In the genomic region with DNA sequence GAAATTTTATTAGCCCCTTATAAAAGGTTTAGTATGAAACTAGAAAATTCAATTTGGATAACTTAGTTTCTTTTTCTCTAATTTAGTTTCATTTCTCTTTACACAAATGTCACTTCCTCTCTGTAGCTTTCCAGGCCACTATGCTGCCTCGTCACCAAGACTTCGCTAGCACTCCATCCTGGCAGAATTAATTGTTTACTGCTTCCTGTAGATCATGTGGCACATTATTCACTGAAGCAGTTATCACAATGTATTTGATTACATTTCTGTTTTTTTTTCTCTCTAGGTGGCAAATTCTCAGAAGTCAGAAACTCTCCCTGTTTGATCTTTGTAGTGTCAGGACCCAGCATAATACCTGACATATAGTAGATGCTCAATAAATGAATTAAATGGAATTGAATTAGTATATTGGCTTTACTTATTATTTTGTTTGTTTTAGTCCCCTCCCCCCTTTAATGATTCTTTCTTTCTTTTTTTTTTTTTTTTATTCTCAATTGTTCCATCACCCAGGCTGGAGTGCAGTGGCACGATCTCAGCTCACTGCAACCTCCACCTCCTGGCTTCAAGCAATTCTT, we compare ENCODE assay signal across 9 cellular contexts. TPM values are rescaled to one million over a fixed set of nuclear protein-coding genes. Genes with fewer than 3 reads are reported as not detected.
DNase-seq lines count a peak whose midpoint lies in the region; ATAC-seq, FAIRE-seq and TF ChIP-seq lines count a peak whose summit lies in the region.
"Had no signal": no experiment of that assay in that cellular context is flagged by ENCODE, and none has a peak within 500 bp of the region (broad histone marks: within the 10 kb centered on the region; RNA-seq: fewer than 3 reads in every experiment).

No MANE protein-coding gene starts in this region.

- no peaks in the 10 kb centered on the region for H3K36me3 Mint-ChIP-seq in activated naive CD4-positive, alpha-beta T cell treated with anti-CD3 and anti-CD28 coated beads for 36 hours (ENCODE audit: low read depth)
- H3K36me3 Mint-ChIP-seq in stimulated activated effector memory CD8-positive, alpha-beta T cell treated with anti-CD3 and anti-CD28 coated beads, Interleukin-12 subunit alpha, Interleukin-12 subunit beta, amount 100 ng/mL, for 72 hours = no peaks in the 10 kb centered on the region

- intact Hi-C loops in activated naive CD4-positive, alpha-beta T cell treated with anti-CD3 and anti-CD28 coated beads for 36 hours (cut with micrococcal nuclease) = loop anchor here (1.0 to 2.0 kb wide), 4 partner anchors 8 to 111 kb away; no protein-coding TSS in a partner anchor

- H3K27me3 Mint-ChIP-seq in activated naive CD4-positive, alpha-beta T cell treated with anti-CD3 and anti-CD28 coated beads for 36 hours (ENCODE audit: low read depth) = no peaks in the 10 kb centered on the region

- no peak for TF ChIP-seq POLR2A in NB4 (IDR thresholded peaks at IDR 0.05; ENCODE audit: extremely low read depth, insufficient read length)

- no peaks in the 10 kb centered on the region for H3K9me3 Mint-ChIP-seq in activated naive CD4-positive, alpha-beta T cell treated with anti-CD3 and anti-CD28 coated beads for 36 hours
- no peaks in the 10 kb centered on the region for H3K9me3 Mint-ChIP-seq in stimulated activated effector memory CD8-positive, alpha-beta T cell treated with anti-CD3 and anti-CD28 coated beads, Interleukin-12 subunit alpha, Interleukin-12 subunit beta, amount 100 ng/mL, for 72 hours

- H3K27ac Mint-ChIP-seq in activated naive CD4-positive, alpha-beta T cell treated with anti-CD3 and anti-CD28 coated beads for 36 hours = peak overlapping the region; percentile 92
- H3K27ac Mint-ChIP-seq in stimulated activated effector memory CD8-positive, alpha-beta T cell treated with anti-CD3 and anti-CD28 coated beads, Interleukin-12 subunit alpha, Interleukin-12 subunit beta, amount 100 ng/mL, for 72 hours = peak overlapping the region; percentile 90

- no peak for TF ChIP-seq CTCF in NB4 (IDR thresholded peaks at IDR 0.05; ENCODE audit: low read depth, low read length)

- peak; percentile 77 for FAIRE-seq in GM18507 (lab: Jason Lieb, UNC)
- FAIRE-seq: colon had no signal

- CTCF ChIA-PET in activated naive CD4-positive, alpha-beta T cell treated with anti-CD3 and anti-CD28 coated beads for 36 hours (lab: Charles Lee) = interaction anchor here (1.6 kb wide), 1 partner anchor 9 kb away, joined by 3 read pairs; no protein-coding TSS in a partner anchor

- no peak overlapping the region for H3K4me3 Mint-ChIP-seq in activated naive CD4-positive, alpha-beta T cell treated with anti-CD3 and anti-CD28 coated beads for 36 hours
- peak overlapping the region; percentile 46 for H3K4me3 Mint-ChIP-seq in stimulated activated effector memory CD8-positive, alpha-beta T cell treated with anti-CD3 and anti-CD28 coated beads, Interleukin-12 subunit alpha, Interleukin-12 subunit beta, amount 100 ng/mL, for 72 hours

- peak; percentile 85 for ATAC-seq in GM21786 (IDR thresholded peaks at IDR 0.05; ENCODE audit: unreplicated experiment)
- ATAC-seq in stimulated activated effector memory CD8-positive, alpha-beta T cell treated with anti-CD3 and anti-CD28 coated beads, Interleukin-12 subunit alpha, Interleukin-12 subunit beta, amount 100 ng/mL, for 72 hours = peak; percentile 81

- DNase-seq in GM18507 (ENCODE audit: extremely low spot score, insufficient read length, low read depth) (no peak), NB4 (ENCODE audit: low read depth) (peak; percentile 71), NCI-H1436 (lab: John Stamatoyannopoulos, UW) (no peak), retina (no peak), NCI-H187 treated with DMSO at 0.1 percent for 48 hours (lab: John Stamatoyannopoulos, UW) (no peak)
- DNase-seq in activated naive CD4-positive, alpha-beta T cell treated with anti-CD3 and anti-CD28 coated beads for 36 hours = peak; percentile 67
- DNase-seq in stimulated activated effector memory CD8-positive, alpha-beta T cell treated with anti-CD3 and anti-CD28 coated beads, Interleukin-12 subunit alpha, Interleukin-12 subunit beta, amount 100 ng/mL, for 72 hours (ENCODE audit: low spot score in 2 of 2) = no peak

- H3K4me3 ChIP-seq in NB4 (ENCODE audit: low read depth, low read length) = peak overlapping the region; percentile 36

- peaks cover 18% of the 10 kb centered on the region for H3K4me1 Mint-ChIP-seq in activated naive CD4-positive, alpha-beta T cell treated with anti-CD3 and anti-CD28 coated beads for 36 hours (ENCODE audit: low read depth)
- no peaks in the 10 kb centered on the region for H3K4me1 Mint-ChIP-seq in stimulated activated effector memory CD8-positive, alpha-beta T cell treated with anti-CD3 and anti-CD28 coated beads, Interleukin-12 subunit alpha, Interleukin-12 subunit beta, amount 100 ng/mL, for 72 hours

RNA-seq across cellular contexts. Expression of gene SAT1, which starts 9.3 kb away (rescaled TPM):
- 100 to 1,000 TPM; 629 to 649 TPM for total RNA-seq in activated naive CD4-positive, alpha-beta T cell treated with anti-CD3 and anti-CD28 coated beads for 36 hours

RNA-seq across cellular contexts. Expression of gene ACOT9, which starts 30.6 kb away (rescaled TPM):
- 10 to 100 TPM; 46.8 to 49.7 TPM for total RNA-seq in activated naive CD4-positive, alpha-beta T cell treated with anti-CD3 and anti-CD28 coated beads for 36 hours

Comparison
In these comparisons a context has a peak if more than half of its experiments do, and no peak if none do; other contexts are left out.
1. DNase-seq: peak in NB4 (single experiment) and activated naive CD4-positive, alpha-beta T cell treated with anti-CD3 and anti-CD28 coated beads for 36 hours (single experiment); none in GM18507 (single experiment), stimulated activated effector memory CD8-positive, alpha-beta T cell treated with anti-CD3 and anti-CD28 coated beads, Interleukin-12 subunit alpha, Interleukin-12 subunit beta, amount 100 ng/mL, for 72 hours (0 of 2), NCI-H1436 (single experiment), retina (single experiment) and NCI-H187 treated with DMSO at 0.1 percent for 48 hours (single experiment).